In genomic region chr15:85021409-85021808, GRCh38 we compare ENCODE assay signal across 2 cellular contexts.
TF ChIP-seq lines count a peak whose summit lies in the region.

No MANE protein-coding gene starts in this region.

TF ChIP-seq in HepG2, 621 proteins besides CTCF, POLR2A, EP300 and RAD21:
- TF ChIP-seq KIAA2018 (CRISPR knock-in tag; IDR thresholded peaks at IDR 0.05; ENCODE audit: borderline replicate concordance) = no peak
- TF ChIP-seq ARNT2 (CRISPR knock-in tag; IDR thresholded peaks at IDR 0.05; ENCODE audit: low read depth) = no peak
- no peak for TF ChIP-seq GATA4 (IDR thresholded peaks at IDR 0.05; ENCODE audit: borderline replicate concordance, low read depth)
- no peak for TF ChIP-seq IKZF5 (CRISPR knock-in tag; IDR thresholded peaks at IDR 0.05)
- no peak for TF ChIP-seq NKX3-1 (CRISPR knock-in tag; IDR thresholded peaks at IDR 0.05)
- TF ChIP-seq ZNF12 (CRISPR knock-in tag; IDR thresholded peaks at IDR 0.05) = peak; percentile 67

TF ChIP-seq in K562, 482 proteins besides CTCF, POLR2A, EP300 and RAD21:
- TF ChIP-seq ZNF12 (CRISPR knock-in tag; IDR thresholded peaks at IDR 0.05) (peak; percentile 86; the same call in 1 of the 2 replicates), BRD4 (IDR thresholded peaks at IDR 0.05) (no peak), MED1 (CRISPR knock-in tag; IDR thresholded peaks at IDR 0.05; ENCODE audit: borderline replicate concordance) (no peak), SPI1 (IDR thresholded peaks at IDR 0.05; ENCODE audit: borderline replicate concordance, low read depth, low read length) (no peak), ETS2 (tag; IDR thresholded peaks at IDR 0.05; ENCODE audit: borderline replicate concordance, poor library complexity, severe bottlenecking) (no peak), NELFE (IDR thresholded peaks at IDR 0.05; ENCODE audit: insufficient read depth, insufficient read length) (no peak), ZBTB33 (CRISPR knock-in tag; IDR thresholded peaks at IDR 0.05) (no peak), CBFB (CRISPR knock-in tag; IDR thresholded peaks at IDR 0.05) (no peak)
TF ChIP-seq in K562: peak in this region for 1.
